16 cellular contexts compared by ENCODE assay signal in genomic region chr13:51262501-51263211, GRCh38. TPM values are rescaled to one million over a fixed set of nuclear protein-coding genes. Genes with fewer than 3 reads are reported as not detected.
DNase-seq lines count a peak whose midpoint lies in the region; TF ChIP-seq lines count a peak whose summit lies in the region.
"Had no signal": no experiment of that assay in that cellular context is flagged by ENCODE, and none has a peak within 500 bp of the region (broad histone marks: within the 10 kb centered on the region; RNA-seq: fewer than 3 reads in every experiment).

No MANE protein-coding gene starts in this region.

- no peak overlapping the region for H3K4me3 ChIP-seq in Caco-2 (ENCODE audit: low read depth, low read length)
- H3K4me3 ChIP-seq: breast epithelium, SJCRH30 had no signal

- peak; percentile 15 to 37 for TF ChIP-seq CTCF in Caco-2 (IDR thresholded peaks at IDR 0.05; ENCODE audit: insufficient read depth in 1 of 2, low read depth in 1 of 2, low read length in 1 of 2, severe bottlenecking in 1 of 2, unreplicated experiment in 1 of 2)

- no peaks in the 10 kb centered on the region for H3K36me3 ChIP-seq in Caco-2 (ENCODE audit: control insufficient read depth, insufficient read depth, low read length)
- H3K36me3 ChIP-seq: breast epithelium, SJCRH30 had no signal

- POLR2A ChIA-PET in Caco-2 (lab: Charles Lee) = no interaction called here

- no peaks in the 10 kb centered on the region for H3K27me3 ChIP-seq in Caco-2 (replicated peaks; ENCODE audit: control insufficient read depth, insufficient read depth, low read length)
- no peaks in the 10 kb centered on the region for H3K27me3 ChIP-seq in layer of hippocampus (ENCODE audit: control insufficient read depth, insufficient read depth, low read length)
- H3K27me3 ChIP-seq: breast epithelium, SJCRH30 had no signal

- H3K27ac Mint-ChIP-seq in Caco-2 (ENCODE audit: unreplicated experiment) = no peak overlapping the region
- H3K27ac Mint-ChIP-seq: activated T-cell treated with anti-CD3 and anti-CD28 coated beads, Interleukin-2, amount 50 U/mL, for 72 hours; nephron had no signal

- no peak overlapping the region for H3K4me3 Mint-ChIP-seq in Caco-2 (ENCODE audit: unreplicated experiment)
- H3K4me3 Mint-ChIP-seq: activated T-cell treated with anti-CD3 and anti-CD28 coated beads, Interleukin-2, amount 50 U/mL, for 72 hours; nephron had no signal

- H3K4me1 ChIP-seq in Caco-2 = no peaks in the 10 kb centered on the region
- H3K4me1 ChIP-seq: breast epithelium, SJCRH30 had no signal

- intact Hi-C loops in Caco-2 (cut with micrococcal nuclease; ENCODE audit: unreplicated experiment) = no loop called here

- H3K4me1 Mint-ChIP-seq in Caco-2 (ENCODE audit: low read depth, unreplicated experiment) = no peaks in the 10 kb centered on the region

- DNase-seq in Caco-2 (peak in 1 of 2 experiments; percentile 23), HuH-7 (ENCODE audit: low spot score) (peak; percentile 26), NCI-H1105 treated with DMSO at 0.1 percent for 48 hours (lab: John Stamatoyannopoulos, UW) (no peak), 8988T (no peak), GM19238 (ENCODE audit: insufficient read length, low spot score) (no peak)
- DNase-seq in NK-92 treated with Interleukin-12 subunit alpha and Interleukin-12 subunit beta, amount 100 ng/mL, for 24 hours (lab: John Stamatoyannopoulos, UW) = no peak
- DNase-seq: activated T-cell treated with anti-CD3 and anti-CD28 coated beads, Interleukin-2, amount 50 U/mL, for 72 hours; H7; islet precursor cell; KG1; stimulated activated CD8-positive, alpha-beta memory T cell treated with anti-CD3 and anti-CD28 coated beads, Interleukin-4, amount 100 ng/mL, for 48 hours had no signal

- H3K9me3 ChIP-seq in Caco-2 = no peaks in the 10 kb centered on the region
- H3K9me3 ChIP-seq: breast epithelium, SJCRH30 had no signal

- no peaks in the 10 kb centered on the region for H3K9me3 Mint-ChIP-seq in Caco-2 (ENCODE audit: unreplicated experiment)
- H3K9me3 Mint-ChIP-seq: activated T-cell treated with anti-CD3 and anti-CD28 coated beads, Interleukin-2, amount 50 U/mL, for 72 hours; nephron had no signal

- no TSS peak for BruUV-seq in Caco-2 (replicated peaks; lab: Mats Ljungman, UMichigan)

- H3K36me3 Mint-ChIP-seq in Caco-2 (ENCODE audit: insufficient read depth, unreplicated experiment) = no peaks in the 10 kb centered on the region

- H3K27ac ChIP-seq in angular gyrus (ENCODE audit: low read depth, low read length) = peak overlapping the region; percentile 22
- peak overlapping the region; percentile 71 for H3K27ac ChIP-seq in layer of hippocampus (ENCODE audit: low read depth, low read length)
- H3K27ac ChIP-seq: breast epithelium, SJCRH30 had no signal

- CTCF ChIA-PET in Caco-2 (lab: Charles Lee) = interaction anchor here (0.7 to 1.8 kb wide), 2 partner anchors 23 to 674 kb away, joined by 3 to 8 read pairs; no protein-coding TSS in a partner anchor

- no peaks in the 10 kb centered on the region for H3K27me3 Mint-ChIP-seq in Caco-2 (ENCODE audit: insufficient read depth, unreplicated experiment)

RNA-seq across cellular contexts. Expression of gene FAM124A, which starts 40.5 kb away (rescaled TPM):
- 0.46 and 0.52 TPM in 2 replicates for total RNA-seq in Caco-2 (2022)
